In genomic region chr20:10671850-10672578, GRCh38 we compare ENCODE assay signal across 8 cellular contexts. TPM values are rescaled to one million over a fixed set of nuclear protein-coding genes. Genes with fewer than 3 reads are reported as not detected.
DNase-seq lines count a peak whose midpoint lies in the region; ATAC-seq, FAIRE-seq and TF ChIP-seq lines count a peak whose summit lies in the region.

No MANE protein-coding gene starts in this region.

- intact Hi-C loops in activated CD4-positive, alpha-beta T cell treated with anti-CD3 and anti-CD28 coated beads for 36 hours (cut with DNase I, micrococcal nuclease): loop anchor here (2.0 to 5.0 kb wide), 7 partner anchors 69 to 1220 kb away; no protein-coding TSS in a partner anchor

- H3K4me1 Mint-ChIP-seq in activated CD4-positive, alpha-beta T cell treated with anti-CD3 and anti-CD28 coated beads for 36 hours: peaks cover 21% of the 10 kb centered on the region
- H3K4me1 Mint-ChIP-seq in stimulated activated naive B cell treated with anti-CD40 and anti-IgM and Interleukin-4, amounts not matched to agents 10 μg/mL and 1 μg/mL and 100 μg/mL, for 72 hours: peaks cover 31 to 48% of the 10 kb centered on the region in 2 donors

- H3K79me2 ChIP-seq in keratinocyte (ENCODE audit: control insufficient read depth, insufficient read depth, low read length): peaks cover 71% of the 10 kb centered on the region

- H3K9me1 ChIP-seq in keratinocyte (ENCODE audit: control insufficient read depth, extremely low read depth, insufficient read depth, low read length): peaks cover 3% of the 10 kb centered on the region

- no peak for FAIRE-seq in keratinocyte (lab: Jason Lieb, UNC)

- H4K20me1 ChIP-seq in keratinocyte (ENCODE audit: control insufficient read depth, extremely low read depth, insufficient read depth, low read length): peaks cover 42% of the 10 kb centered on the region

- H3K27ac ChIP-seq in keratinocyte (ENCODE audit: control insufficient read depth, insufficient read depth, low read length): peak overlapping the region; percentile 94

- H3K9me3 Mint-ChIP-seq in activated CD4-positive, alpha-beta T cell treated with anti-CD3 and anti-CD28 coated beads for 36 hours (ENCODE audit: low read depth): no peaks in the 10 kb centered on the region
- H3K9me3 Mint-ChIP-seq in stimulated activated naive B cell treated with anti-CD40 and anti-IgM and Interleukin-4, amounts not matched to agents 10 μg/mL and 1 μg/mL and 100 μg/mL, for 72 hours: peaks cover 0 to 1% of the 10 kb centered on the region in 2 donors

- dilution Hi-C loops in keratinocyte (cut with MboI; ENCODE audit: extremely low pct_ligation_motif_present, low sequenced_read_pairs): no loop called here

- peaks cover 36% of the 10 kb centered on the region for H3K4me1 ChIP-seq in keratinocyte (ENCODE audit: control insufficient read depth, extremely low read depth, insufficient read depth, low read length)

- H3K36me3 Mint-ChIP-seq in activated CD4-positive, alpha-beta T cell treated with anti-CD3 and anti-CD28 coated beads for 36 hours (ENCODE audit: low read depth): no peaks in the 10 kb centered on the region
- H3K36me3 Mint-ChIP-seq in stimulated activated naive B cell treated with anti-CD40 and anti-IgM and Interleukin-4, amounts not matched to agents 10 μg/mL and 1 μg/mL and 100 μg/mL, for 72 hours: no peaks in the 10 kb centered on the region

- no peaks in the 10 kb centered on the region for H3K27me3 ChIP-seq in keratinocyte (ENCODE audit: control insufficient read depth, extremely low read depth, insufficient read depth, low read length)

- peak overlapping the region; percentile 94 to 99 (median 99) for H3K4me3 ChIP-seq in keratinocyte (ENCODE audit: control insufficient read depth in 2 of 3, extremely low read depth in 1 of 3, insufficient read depth in 2 of 3, low read depth in 1 of 3, low read length in 3 of 3)

- CTCF ChIA-PET in activated CD4-positive, alpha-beta T cell treated with anti-CD3 and anti-CD28 coated beads for 36 hours (lab: Charles Lee): interaction anchor here (0.7 to 1.3 kb wide), 3 partner anchors 23 to 75 kb away, joined by 3 to 7 read pairs (median 3); no protein-coding TSS in a partner anchor

- in situ Hi-C loops in T47D (cut with HindIII; ENCODE audit: low pct_unique_long_range_greater_than_20kb, low sequenced_read_pairs): no loop called here

- peaks cover 59% of the 10 kb centered on the region for H3K27me3 Mint-ChIP-seq in activated CD4-positive, alpha-beta T cell treated with anti-CD3 and anti-CD28 coated beads for 36 hours
- peaks cover 54 to 75% of the 10 kb centered on the region in 2 donors for H3K27me3 Mint-ChIP-seq in stimulated activated naive B cell treated with anti-CD40 and anti-IgM and Interleukin-4, amounts not matched to agents 10 μg/mL and 1 μg/mL and 100 μg/mL, for 72 hours

- H3K27ac Mint-ChIP-seq in activated CD4-positive, alpha-beta T cell treated with anti-CD3 and anti-CD28 coated beads for 36 hours: no peak overlapping the region
- H3K27ac Mint-ChIP-seq in stimulated activated naive B cell treated with anti-CD40 and anti-IgM and Interleukin-4, amounts not matched to agents 10 μg/mL and 1 μg/mL and 100 μg/mL, for 72 hours: no peak overlapping the region

- peak overlapping the region; percentile 100 for H3K4me2 ChIP-seq in keratinocyte (ENCODE audit: control insufficient read depth, extremely low read depth, insufficient read depth, low read depth, low read length)

- POLR2A ChIA-PET in activated CD4-positive, alpha-beta T cell treated with anti-CD3 and anti-CD28 coated beads for 36 hours (lab: Charles Lee): interaction anchor here (0.7 to 1.1 kb wide), 2 partner anchors 11 to 73 kb away, joined by 3 to 4 read pairs; no protein-coding TSS in a partner anchor

- peak overlapping the region; percentile 97 for H3K9ac ChIP-seq in keratinocyte (ENCODE audit: control insufficient read depth, extremely low read depth, insufficient read depth, low read length)

- peaks cover 18 to 47% of the 10 kb centered on the region in 2 experiments for H3K36me3 ChIP-seq in keratinocyte (ENCODE audit: control insufficient read depth in 2 of 2, extremely low read depth in 1 of 2, insufficient read depth in 2 of 2, low read length in 2 of 2)

- H3K4me3 Mint-ChIP-seq in activated CD4-positive, alpha-beta T cell treated with anti-CD3 and anti-CD28 coated beads for 36 hours: peak overlapping the region; percentile 71
- peak overlapping the region; percentile 78 to 91 for H3K4me3 Mint-ChIP-seq in stimulated activated naive B cell treated with anti-CD40 and anti-IgM and Interleukin-4, amounts not matched to agents 10 μg/mL and 1 μg/mL and 100 μg/mL, for 72 hours

- peak; percentile 46 for DNase-seq in activated CD4-positive, alpha-beta T cell treated with anti-CD3 and anti-CD28 coated beads for 36 hours
- no peak for DNase-seq in activated CD4-positive, alpha-beta T cell treated with anti-CD3 and anti-CD28 coated beads, Interleukin-2, amount 50 U/mL, for 4 hours
- DNase-seq in NCI-H510A treated with DMSO at 0.1 percent for 48 hours (lab: John Stamatoyannopoulos, UW) (peak; percentile 24), T47D (ENCODE audit: low read depth in 1 of 2, low spot score in 1 of 2) (peak; percentile 51 to 61), keratinocyte (ENCODE audit: low read depth, low spot score) (no peak), DMS114 treated with DMSO at 0.1 percent for 48 hours (lab: John Stamatoyannopoulos, UW; ENCODE audit: unreplicated experiment) (no peak)
- no peak for DNase-seq in stimulated activated naive B cell treated with anti-CD40 and anti-IgM and Interleukin-4, amounts not matched to agents 10 μg/mL and 1 μg/mL and 100 μg/mL, for 72 hours
- no peak for DNase-seq in activated effector memory CD4-positive, alpha-beta T cell treated with Interleukin-2 at 50 U/mL for 16 hours

- no peak for ATAC-seq in activated CD4-positive, alpha-beta T cell treated with anti-CD3 and anti-CD28 coated beads for 36 hours
- no peak for ATAC-seq in stimulated activated naive B cell treated with anti-CD40 and anti-IgM and Interleukin-4, amounts not matched to agents 10 μg/mL and 1 μg/mL and 100 μg/mL, for 72 hours (replicated peaks)

- no peak for TF ChIP-seq CTCF in keratinocyte (optimal IDR thresholded peaks at IDR 0.05 in 1 of 3, IDR thresholded peaks at IDR 0.05 in 1 of 3, conservative IDR thresholded peaks at IDR 0.05 in 1 of 3; ENCODE audit: extremely low read depth in 1 of 3, insufficient read depth in 2 of 3, low read length in 3 of 3)

- no peaks in the 10 kb centered on the region for H3K9me3 ChIP-seq in keratinocyte (ENCODE audit: control insufficient read depth, low read depth, low read length)

- H2AFZ ChIP-seq in keratinocyte (ENCODE audit: control insufficient read depth, low read length): no peak overlapping the region

RNA-seq across cellular contexts. Expression of gene JAG1, which starts 1.8 kb away (rescaled TPM):
- under 1 TPM; 0.30 to 0.44 TPM for total RNA-seq in activated CD4-positive, alpha-beta T cell treated with anti-CD3 and anti-CD28 coated beads for 36 hours
- polyA plus RNA-seq in keratinocyte: 82.1 to 117 TPM (median 84.2 TPM) in 3 replicates
- polyA plus RNA-seq in keratinocyte (2011; ENCODE audit: low read depth): 69.6 TPM
- polyA plus RNA-seq in keratinocyte (2011; cell fraction: cytosol; rRNA removed): 27.6 and 29.1 TPM in 2 replicates
- polyA plus RNA-seq in keratinocyte (2011; cell fraction: nucleus; rRNA removed): 356 and 357 TPM in 2 replicates
- 37.1 and 115 TPM in 2 replicates for polyA plus RNA-seq in keratinocyte (2012; ENCODE audit: low replicate concordance)
- 306 to 390 TPM (median 389 TPM) in 3 replicates for polyA minus RNA-seq in keratinocyte
- polyA minus RNA-seq in keratinocyte (2011; cell fraction: cytosol; rRNA and poly(A)+ RNA removed): 89.8 TPM
- 497 and 766 TPM in 2 replicates for polyA minus RNA-seq in keratinocyte (2011; cell fraction: nucleus; rRNA and poly(A)+ RNA removed)

Comparison
In these comparisons a context has a peak if more than half of its experiments do, and no peak if none do; other contexts are left out.
1. DNase-seq: peak in activated CD4-positive, alpha-beta T cell treated with anti-CD3 and anti-CD28 coated beads for 36 hours (single experiment), NCI-H510A treated with DMSO at 0.1 percent for 48 hours (single experiment) and T47D (2 of 2); none in activated CD4-positive, alpha-beta T cell treated with anti-CD3 and anti-CD28 coated beads, Interleukin-2, amount 50 U/mL, for 4 hours (0 of 2), keratinocyte (single experiment), stimulated activated naive B cell treated with anti-CD40 and anti-IgM and Interleukin-4, amounts not matched to agents 10 μg/mL and 1 μg/mL and 100 μg/mL, for 72 hours (single experiment), DMS114 treated with DMSO at 0.1 percent for 48 hours (single experiment) and activated effector memory CD4-positive, alpha-beta T cell treated with Interleukin-2 at 50 U/mL for 16 hours (single experiment).